ENCODE assay signal across 8 cellular contexts in genomic region chr10:114768394-114768786, GRCh38. TPM values are rescaled to one million over a fixed set of nuclear protein-coding genes. Genes with fewer than 3 reads are reported as not detected.
DNase-seq lines count a peak whose midpoint lies in the region; ATAC-seq, FAIRE-seq and TF ChIP-seq lines count a peak whose summit lies in the region.

No MANE protein-coding gene starts in this region.

- H3K4me1 ChIP-seq in A549 (peaks cover 16% of the 10 kb centered on the region; the same call in 2 of the 3 replicates), breast epithelium (no peaks in the 10 kb centered on the region), mucosa of rectum (ENCODE audit: control insufficient read depth in 2 of 2, insufficient read depth in 2 of 2, low read length in 2 of 2) (peaks cover 9 to 12% of the 10 kb centered on the region in 2 donors)

- no peaks in the 10 kb centered on the region for H3K36me3 ChIP-seq in H7 (replicated peaks; ENCODE audit: control insufficient read depth, insufficient read depth, low read length)
- H3K36me3 ChIP-seq in breast epithelium, result no peaks in the 10 kb centered on the region
- no peaks in the 10 kb centered on the region for H3K36me3 ChIP-seq in mucosa of rectum (ENCODE audit: control insufficient read depth in 2 of 2, insufficient read depth in 2 of 2, low read length in 2 of 2)

- intact Hi-C loops in breast epithelium (cut with DNase I; ENCODE audit: low total_unique reads), result no loop called here

- peak; percentile 61 to 65 for ATAC-seq in A549

- peak overlapping the region; percentile 86 for H3K4me2 ChIP-seq in A549

- H3K27ac ChIP-seq in A549 (peak overlapping the region; percentile 76 to 95), breast epithelium (peak overlapping the region; percentile 62 to 93), mucosa of rectum (ENCODE audit: low read depth in 2 of 2, low read length in 2 of 2) (no peak overlapping the region), RWPE1 (no peak overlapping the region; the same call in 1 of the 2 replicates)

- TF ChIP-seq EP300 in A549 (IDR thresholded peaks at IDR 0.05), result no peak

- no peak for TF ChIP-seq POLR2A in A549 (IDR thresholded peaks at IDR 0.05; ENCODE audit: low read length)
- TF ChIP-seq POLR2A in breast epithelium (IDR thresholded peaks at IDR 0.05), result no peak

- TF ChIP-seq RAD21 in A549 (conservative IDR thresholded peaks at IDR 0.05 in 1 of 2, IDR thresholded peaks at IDR 0.05 in 1 of 2), result no peak

- TF ChIP-seq CTCF in A549 (IDR thresholded peaks at IDR 0.05) (no peak), breast epithelium (IDR thresholded peaks at IDR 0.05) (no peak), RWPE1 (conservative IDR thresholded peaks at IDR 0.05; ENCODE audit: low read depth) (no peak)

- no peak for FAIRE-seq in A549 (lab: Jason Lieb, UNC)

- DNase-seq in A549 (ENCODE audit: low read depth in 1 of 2, low spot score in 1 of 2) (peak in 1 of 2 experiments; percentile 23), H7 (no peak), breast epithelium (ENCODE audit: low spot score in 2 of 2) (no peak), NCI-H1105 treated with DMSO at 0.1 percent for 48 hours (lab: John Stamatoyannopoulos, UW) (no peak), RWPE1 (ENCODE audit: low spot score) (no peak), NCI-H2171 treated with DMSO at 0.1 percent for 48 hours (lab: John Stamatoyannopoulos, UW) (no peak)
- no peak for DNase-seq in effector CD4-positive, alpha-beta T cell

- peak overlapping the region in 1 of 2 donors; percentile 48 for H3K9ac ChIP-seq in mucosa of rectum (ENCODE audit: low read depth in 1 of 2, low read length in 2 of 2)

- POLR2A ChIA-PET in A549 (lab: Yijun Ruan, JAX), result no interaction called here
- POLR2A ChIA-PET in RWPE1 (lab: Yijun Ruan, JAX; ENCODE audit: low non-redundant PET), result no interaction called here

- WGBS in A549 (ENCODE audit: missing lambda C conversion rate), result 9% methylated on average over 10 of the region's 26 CpGs

- CTCF ChIA-PET in A549 (lab: Yijun Ruan, JAX) (no interaction called here), RWPE1 (lab: Yijun Ruan, JAX) (interaction anchor here (0.6 kb wide), 1 partner anchor 265 kb away, joined by 4 read pairs; no protein-coding TSS in a partner anchor)

- H3K9me3 ChIP-seq in A549 (no peaks in the 10 kb centered on the region), breast epithelium (no peaks in the 10 kb centered on the region), mucosa of rectum (ENCODE audit: control insufficient read depth in 2 of 2, low read length in 2 of 2) (no peaks in the 10 kb centered on the region)

- H3K4me3 ChIP-seq in A549 (peak overlapping the region; percentile 96), H7 (ENCODE audit: insufficient read depth, low read depth, low read length) (peak overlapping the region; percentile 56), breast epithelium (peak overlapping the region; percentile 68 to 96 (median 83)), mucosa of rectum (ENCODE audit: low read length in 2 of 2) (peak overlapping the region; percentile 45 to 59)

- H3K27me3 ChIP-seq in H7 (ENCODE audit: control insufficient read depth, insufficient read depth, low read length), result peaks cover 16% of the 10 kb centered on the region
- no peaks in the 10 kb centered on the region for H3K27me3 ChIP-seq in breast epithelium
- no peaks in the 10 kb centered on the region for H3K27me3 ChIP-seq in mucosa of rectum (ENCODE audit: control insufficient read depth in 2 of 2, insufficient read depth in 2 of 2, low read length in 2 of 2)

TF ChIP-seq in A549, 52 proteins besides CTCF, POLR2A, EP300 and RAD21:
- TF ChIP-seq CBX2 (IDR thresholded peaks at IDR 0.05; ENCODE audit: borderline replicate concordance, low read depth) (no peak), KDM5A (IDR thresholded peaks at IDR 0.05) (no peak), REST (IDR thresholded peaks at IDR 0.05) (no peak), ESRRA (IDR thresholded peaks at IDR 0.05; ENCODE audit: borderline replicate concordance, low read length) (no peak), NPAS2 (CRISPR knock-in tag; IDR thresholded peaks at IDR 0.05; ENCODE audit: borderline replicate concordance) (no peak), HOXB13 (CRISPR knock-in tag; IDR thresholded peaks at IDR 0.05; ENCODE audit: low read depth) (no peak), ELK1 (IDR thresholded peaks at IDR 0.05; ENCODE audit: low read depth, low read length) (no peak), TFCP2L1 (CRISPR knock-in tag; IDR thresholded peaks at IDR 0.05) (no peak), RARB (CRISPR knock-in tag; IDR thresholded peaks at IDR 0.05) (no peak), JUN (IDR thresholded peaks at IDR 0.05) (no peak), USF2 (IDR thresholded peaks at IDR 0.05) (no peak), SMC3 (IDR thresholded peaks at IDR 0.05) (no peak), CHD4 (IDR thresholded peaks at IDR 0.05; ENCODE audit: borderline replicate concordance) (no peak), KDM1A (IDR thresholded peaks at IDR 0.05; ENCODE audit: low read depth) (no peak), SREBF2 (IDR thresholded peaks at IDR 0.05) (no peak), CBX8 (IDR thresholded peaks at IDR 0.05) (no peak)
TF ChIP-seq in A549: peak in this region for 0.

RNA-seq across cellular contexts. Expression of gene FHIP2A, which starts 53.2 kb away (rescaled TPM):
- polyA plus RNA-seq in A549 (2011; rRNA removed) (18.2 and 18.4 TPM in 2 replicates), A549 (2017; fragmentation: RNase III; extraction: RNeasy Plus Mini Kit Qiagen cat#74134 plus additional on column Dnase treatment) (8.8 to 9.5 TPM (median 8.9 TPM) in 3 replicates)
- 2.1 and 2.5 TPM in 2 replicates for polyA plus RNA-seq in A549 (2012; cell fraction: cytosol; rRNA removed)
- polyA plus RNA-seq in A549 (2012; cell fraction: nucleus; rRNA removed), result 7.5 and 9.2 TPM in 2 replicates
- polyA minus RNA-seq in A549 (2011; rRNA and poly(A)+ RNA removed), result 22.3 and 30.3 TPM in 2 replicates
- 7.8 and 13.1 TPM in 2 replicates for total RNA-seq in H7 (2014; rRNA removed; shearing (Covaris generic))
- total RNA-seq in breast epithelium, result 10 to 100 TPM; 28.2 to 32.3 (median 31.0) TPM

Comparison
In these comparisons a context has a peak if more than half of its experiments do, and no peak if none do; other contexts are left out.
1. H3K27ac ChIP-seq: peak in A549 (2 of 2) and breast epithelium (2 of 2); none in mucosa of rectum (0 of 2) and RWPE1 (single experiment).
2. Peak in every context shown above with its lines, with median percentiles within 50 percentile points of each other: H3K4me3 ChIP-seq.